Comparison of ENCODE assay signal across 16 cellular contexts in genomic region chr11:76791861-76792260, GRCh38. TPM values are rescaled to one million over a fixed set of nuclear protein-coding genes. Genes with fewer than 3 reads are reported as not detected.
DNase-seq lines count a peak whose midpoint lies in the region; ATAC-seq and TF ChIP-seq lines count a peak whose summit lies in the region.
"Had no signal": no experiment of that assay in that cellular context is flagged by ENCODE, and none has a peak within 500 bp of the region (broad histone marks: within the 10 kb centered on the region; RNA-seq: fewer than 3 reads in every experiment).

No MANE protein-coding gene starts in this region.

- no peaks in the 10 kb centered on the region for H3K36me3 ChIP-seq in ACC112 (ENCODE audit: insufficient read depth, low read length)
- H3K36me3 ChIP-seq in mammary epithelial cell (ENCODE audit: insufficient read depth, low read length) = peaks cover 4% of the 10 kb centered on the region

- intact Hi-C loops in mammary epithelial cell (cut with micrococcal nuclease) = no loop called here

- peak; percentile 58 for DNase-seq in LHCN-M2 (ENCODE audit: low read depth)
- peak; percentile 75 for DNase-seq in mammary epithelial cell
- peak; percentile 32 for DNase-seq in kidney tubule cell (ENCODE audit: low spot score)
- DNase-seq in NCI-H128 (lab: John Stamatoyannopoulos, UW; ENCODE audit: unreplicated experiment) = no peak
- DNase-seq in activated CD4-positive, alpha-beta T cell treated with anti-CD3 and anti-CD28 coated beads for 48 hours = no peak
- no peak for DNase-seq in DMS79 (lab: John Stamatoyannopoulos, UW)
- DNase-seq: amniotic stem cell; NCI-H1417; NK-92 treated with Interleukin-12 subunit alpha and Interleukin-12 subunit beta, amount 100 ng/mL, for 24 hours; stimulated activated CD4-positive, alpha-beta T cell treated with anti-CD3 and anti-CD28 coated beads, Interleukin-2, amount 100 ng/mL, for 24 hours; T-helper 1 cell had no signal

- no peak for ATAC-seq in GM19463 (IDR thresholded peaks at IDR 0.05; ENCODE audit: unreplicated experiment)
- ATAC-seq: left lung had no signal

- H3K27ac ChIP-seq in ACC112 (ENCODE audit: low read depth, low read length) (peak overlapping the region; percentile 72), mammary epithelial cell (ENCODE audit: insufficient read depth, low read depth, low read length) (no peak overlapping the region)
- H3K27ac ChIP-seq: esophagus muscularis mucosa, left lung had no signal

- H2AFZ ChIP-seq in ACC112 (ENCODE audit: low read length, unreplicated experiment) (no peak overlapping the region), mammary epithelial cell (ENCODE audit: low read depth, low read length) (no peak overlapping the region)

- TF ChIP-seq CTCF in mammary epithelial cell (conservative IDR thresholded peaks at IDR 0.05 in 1 of 2, IDR thresholded peaks at IDR 0.05 in 1 of 2; ENCODE audit: extremely low read depth in 1 of 2, insufficient read depth in 1 of 2, low read depth in 1 of 2, low read length in 2 of 2) = no peak

- H3K79me2 ChIP-seq in ACC112 (ENCODE audit: control insufficient read depth, insufficient read depth, low read length, unreplicated experiment) (peaks cover 75% of the 10 kb centered on the region), mammary epithelial cell (ENCODE audit: insufficient read depth, low read length) (peaks cover 99% of the 10 kb centered on the region)

- H3K9ac ChIP-seq in mammary epithelial cell (ENCODE audit: insufficient read depth, low read length) = no peak overlapping the region

- peaks cover 5% of the 10 kb centered on the region for H4K20me1 ChIP-seq in mammary epithelial cell (ENCODE audit: insufficient read depth, low read length)

- no peaks in the 10 kb centered on the region for H3K27me3 ChIP-seq in ACC112 (ENCODE audit: insufficient read depth, low read length)
- H3K27me3 ChIP-seq in mammary epithelial cell (ENCODE audit: insufficient read depth, low read length) = no peaks in the 10 kb centered on the region
- H3K27me3 ChIP-seq: esophagus muscularis mucosa, left lung had no signal

- no peak overlapping the region for H3K4me3 ChIP-seq in ACC112 (ENCODE audit: low read depth, low read length)
- H3K4me3 ChIP-seq in mammary epithelial cell (replicated peaks in 1 of 3; ENCODE audit: insufficient read depth in 1 of 3, low read depth in 2 of 3, low read length in 3 of 3) = no peak overlapping the region
- H3K4me3 ChIP-seq: esophagus muscularis mucosa, left lung had no signal

- CTCF ChIA-PET in mammary epithelial cell (lab: Charles Lee; ENCODE audit: low non-redundant PET) = no interaction called here

- dilution Hi-C loops in mammary epithelial cell (cut with HindIII; ENCODE audit: low sequenced_read_pairs) = loop anchor here (5.0 kb wide), 1 partner anchor 100 kb away; no protein-coding TSS in a partner anchor

- no TSS peak for BruUV-seq in mammary epithelial cell (replicated peaks; lab: Mats Ljungman, UMichigan)

- WGBS in mammary epithelial cell (ENCODE audit: low coverage, missing lambda C conversion rate) = 42% methylated on average over 6 of the region's 6 CpGs

- H3K9me3 ChIP-seq in mammary epithelial cell (replicated peaks; ENCODE audit: insufficient read depth, low read length) = no peaks in the 10 kb centered on the region
- H3K9me3 ChIP-seq: esophagus muscularis mucosa, left lung had no signal

- peak overlapping the region; percentile 4 for H3K4me2 ChIP-seq in mammary epithelial cell (ENCODE audit: insufficient read depth, low read depth, low read length)

- H3K4me1 ChIP-seq in ACC112 (ENCODE audit: control insufficient read depth, insufficient read depth, low read length, unreplicated experiment) (peaks cover 32% of the 10 kb centered on the region), mammary epithelial cell (ENCODE audit: insufficient read depth, low read length) (peaks cover 63% of the 10 kb centered on the region)

- in situ Hi-C loops in mammary epithelial cell (cut with MboI; ENCODE audit: low sequenced_read_pairs in 2 of 2) = no loop called here

RNA-seq across cellular contexts. Expression of gene TSKU, which starts 8.7 kb away (rescaled TPM):
- total RNA-seq in LHCN-M2 (2014; rRNA removed) = 22.6 and 31.4 TPM in 2 replicates
- 13.1 TPM for polyA plus RNA-seq in LHCN-M2 (2012)
- total RNA-seq in mammary epithelial cell = 10 to 100 TPM; 41.3 to 49.6 TPM
- 51.9 TPM for polyA plus RNA-seq in mammary epithelial cell
- polyA minus RNA-seq in mammary epithelial cell = 57.2 TPM
- polyA plus RNA-seq: CD14-positive monocyte had no signal

Comparison
In these comparisons a context has a peak if more than half of its experiments do, and no peak if none do; other contexts are left out.
1. DNase-seq: peak in LHCN-M2 (single experiment), mammary epithelial cell (single experiment) and kidney tubule cell (single experiment); none in NCI-H128 (single experiment), activated CD4-positive, alpha-beta T cell treated with anti-CD3 and anti-CD28 coated beads for 48 hours (single experiment) and DMS79 (single experiment).